In genomic region chr2:231764124-231764523, GRCh38 we compare ENCODE assay signal across 3 cellular contexts.
A peak's percentile ranks its signal among the peaks of the same experiment; 100 is the strongest.
TF ChIP-seq lines count a peak whose summit lies in the region.

No MANE protein-coding gene starts in this region.

TF ChIP-seq in WTC11, 78 proteins besides CTCF, POLR2A, EP300 and RAD21:
- no peak for TF ChIP-seq ZNF232 (CRISPR knock-in tag; IDR thresholded peaks at IDR 0.05)
- TF ChIP-seq ZNF121 (CRISPR knock-in tag; IDR thresholded peaks at IDR 0.05) = peak; percentile 61; the same call in 1 of the 2 replicates
- TF ChIP-seq, protein P1, sequence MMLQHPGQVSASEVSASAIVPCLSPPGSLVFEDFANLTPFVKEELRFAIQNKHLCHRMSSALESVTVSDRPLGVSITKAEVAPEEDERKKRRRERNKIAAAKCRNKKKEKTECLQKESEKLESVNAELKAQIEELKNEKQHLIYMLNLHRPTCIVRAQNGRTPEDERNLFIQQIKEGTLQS (CRISPR knock-in tag; conservative IDR thresholded peaks at IDR 0.05) = no peak

TF ChIP-seq in endothelial cell of umbilical vein, 7 proteins besides CTCF, POLR2A, EP300 and RAD21:
- TF ChIP-seq FOS (IDR thresholded peaks at IDR 0.05; ENCODE audit: borderline replicate concordance, insufficient read depth, low read length) (no peak), JUN (IDR thresholded peaks at IDR 0.05; ENCODE audit: borderline replicate concordance, insufficient read depth, insufficient read length, low read depth) (no peak), MAX (IDR thresholded peaks at IDR 0.05; ENCODE audit: insufficient read depth, insufficient read length) (no peak), GATA2 (IDR thresholded peaks at IDR 0.05; ENCODE audit: insufficient read depth, insufficient read length, low read depth, low read length) (no peak), POLR2AphosphoS5 (IDR thresholded peaks at IDR 0.05; ENCODE audit: insufficient read depth, low read depth, low read length) (no peak)

TF ChIP-seq in GM23338, 12 proteins besides CTCF, POLR2A, EP300 and RAD21:
- no peak for TF ChIP-seq JUNB (IDR thresholded peaks at IDR 0.05; ENCODE audit: unreplicated experiment)
- TF ChIP-seq, protein P2, sequence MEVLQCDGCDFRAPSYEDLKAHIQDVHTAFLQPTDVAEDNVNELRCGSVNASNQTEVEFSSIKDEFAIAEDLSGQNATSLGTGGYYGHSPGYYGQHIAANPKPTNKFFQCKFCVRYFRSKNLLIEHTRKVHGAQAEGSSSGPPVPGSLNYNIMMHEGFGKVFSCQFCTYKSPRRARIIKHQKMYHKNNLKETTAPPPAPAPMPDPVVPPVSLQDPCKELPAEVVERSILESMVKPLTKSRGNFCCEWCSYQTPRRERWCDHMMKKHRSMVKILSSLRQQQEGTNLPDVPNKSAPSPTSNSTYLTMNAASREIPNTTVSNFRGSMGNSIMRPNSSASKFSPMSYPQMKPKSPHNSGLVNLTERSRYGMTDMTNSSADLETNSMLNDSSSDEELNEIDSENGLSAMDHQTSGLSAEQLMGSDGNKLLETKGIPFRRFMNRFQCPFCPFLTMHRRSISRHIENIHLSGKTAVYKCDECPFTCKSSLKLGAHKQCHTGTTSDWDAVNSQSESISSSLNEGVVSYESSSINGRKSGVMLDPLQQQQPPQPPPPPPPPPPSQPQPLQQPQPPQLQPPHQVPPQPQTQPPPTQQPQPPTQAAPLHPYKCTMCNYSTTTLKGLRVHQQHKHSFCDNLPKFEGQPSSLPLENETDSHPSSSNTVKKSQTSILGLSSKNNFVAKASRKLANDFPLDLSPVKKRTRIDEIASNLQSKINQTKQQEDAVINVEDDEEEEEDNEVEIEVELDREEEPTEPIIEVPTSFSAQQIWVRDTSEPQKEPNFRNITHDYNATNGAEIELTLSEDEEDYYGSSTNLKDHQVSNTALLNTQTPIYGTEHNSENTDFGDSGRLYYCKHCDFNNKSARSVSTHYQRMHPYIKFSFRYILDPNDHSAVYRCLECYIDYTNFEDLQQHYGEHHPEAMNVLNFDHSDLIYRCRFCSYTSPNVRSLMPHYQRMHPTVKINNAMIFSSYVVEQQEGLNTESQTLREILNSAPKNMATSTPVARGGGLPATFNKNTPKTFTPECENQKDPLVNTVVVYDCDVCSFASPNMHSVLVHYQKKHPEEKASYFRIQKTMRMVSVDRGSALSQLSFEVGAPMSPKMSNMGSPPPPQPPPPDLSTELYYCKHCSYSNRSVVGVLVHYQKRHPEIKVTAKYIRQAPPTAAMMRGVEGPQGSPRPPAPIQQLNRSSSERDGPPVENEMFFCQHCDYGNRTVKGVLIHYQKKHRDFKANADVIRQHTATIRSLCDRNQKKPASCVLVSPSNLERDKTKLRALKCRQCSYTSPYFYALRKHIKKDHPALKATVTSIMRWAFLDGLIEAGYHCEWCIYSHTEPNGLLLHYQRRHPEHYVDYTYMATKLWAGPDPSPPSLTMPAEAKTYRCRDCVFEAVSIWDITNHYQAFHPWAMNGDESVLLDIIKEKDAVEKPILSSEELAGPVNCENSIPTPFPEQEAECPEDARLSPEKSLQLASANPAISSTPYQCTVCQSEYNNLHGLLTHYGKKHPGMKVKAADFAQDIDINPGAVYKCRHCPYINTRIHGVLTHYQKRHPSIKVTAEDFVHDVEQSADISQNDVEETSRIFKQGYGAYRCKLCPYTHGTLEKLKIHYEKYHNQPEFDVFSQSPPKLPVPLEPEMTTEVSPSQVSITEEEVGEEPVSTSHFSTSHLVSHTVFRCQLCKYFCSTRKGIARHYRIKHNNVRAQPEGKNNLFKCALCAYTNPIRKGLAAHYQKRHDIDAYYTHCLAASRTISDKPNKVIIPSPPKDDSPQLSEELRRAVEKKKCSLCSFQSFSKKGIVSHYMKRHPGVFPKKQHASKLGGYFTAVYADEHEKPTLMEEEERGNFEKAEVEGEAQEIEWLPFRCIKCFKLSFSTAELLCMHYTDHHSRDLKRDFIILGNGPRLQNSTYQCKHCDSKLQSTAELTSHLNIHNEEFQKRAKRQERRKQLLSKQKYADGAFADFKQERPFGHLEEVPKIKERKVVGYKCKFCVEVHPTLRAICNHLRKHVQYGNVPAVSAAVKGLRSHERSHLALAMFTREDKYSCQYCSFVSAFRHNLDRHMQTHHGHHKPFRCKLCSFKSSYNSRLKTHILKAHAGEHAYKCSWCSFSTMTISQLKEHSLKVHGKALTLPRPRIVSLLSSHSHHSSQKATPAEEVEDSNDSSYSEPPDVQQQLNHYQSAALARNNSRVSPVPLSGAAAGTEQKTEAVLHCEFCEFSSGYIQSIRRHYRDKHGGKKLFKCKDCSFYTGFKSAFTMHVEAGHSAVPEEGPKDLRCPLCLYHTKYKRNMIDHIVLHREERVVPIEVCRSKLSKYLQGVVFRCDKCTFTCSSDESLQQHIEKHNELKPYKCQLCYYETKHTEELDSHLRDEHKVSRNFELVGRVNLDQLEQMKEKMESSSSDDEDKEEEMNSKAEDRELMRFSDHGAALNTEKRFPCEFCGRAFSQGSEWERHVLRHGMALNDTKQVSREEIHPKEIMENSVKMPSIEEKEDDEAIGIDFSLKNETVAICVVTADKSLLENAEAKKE (CRISPR knock-in tag; IDR thresholded peaks at IDR 0.05) = no peak
- no peak for TF ChIP-seq NANOG (IDR thresholded peaks at IDR 0.05; ENCODE audit: borderline replicate concordance)
- no peak for TF ChIP-seq CREB1 (CRISPR knock-in tag; IDR thresholded peaks at IDR 0.05; ENCODE audit: low read depth)
- no peak for TF ChIP-seq STAT1 (IDR thresholded peaks at IDR 0.05; ENCODE audit: unreplicated experiment)
- TF ChIP-seq EZH2phosphoT487 (IDR thresholded peaks at IDR 0.05; ENCODE audit: unreplicated experiment) = no peak
- no peak for TF ChIP-seq ZNF114 (CRISPR knock-in tag; IDR thresholded peaks at IDR 0.05)
- TF ChIP-seq, protein P3, sequence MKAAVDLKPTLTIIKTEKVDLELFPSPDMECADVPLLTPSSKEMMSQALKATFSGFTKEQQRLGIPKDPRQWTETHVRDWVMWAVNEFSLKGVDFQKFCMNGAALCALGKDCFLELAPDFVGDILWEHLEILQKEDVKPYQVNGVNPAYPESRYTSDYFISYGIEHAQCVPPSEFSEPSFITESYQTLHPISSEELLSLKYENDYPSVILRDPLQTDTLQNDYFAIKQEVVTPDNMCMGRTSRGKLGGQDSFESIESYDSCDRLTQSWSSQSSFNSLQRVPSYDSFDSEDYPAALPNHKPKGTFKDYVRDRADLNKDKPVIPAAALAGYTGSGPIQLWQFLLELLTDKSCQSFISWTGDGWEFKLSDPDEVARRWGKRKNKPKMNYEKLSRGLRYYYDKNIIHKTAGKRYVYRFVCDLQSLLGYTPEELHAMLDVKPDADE (IDR thresholded peaks at IDR 0.05) = no peak
- TF ChIP-seq ZNF331 (CRISPR knock-in tag; IDR thresholded peaks at IDR 0.05; ENCODE audit: low read depth) = no peak
- no peak for TF ChIP-seq REST (IDR thresholded peaks at IDR 0.05; ENCODE audit: unreplicated experiment)
- TF ChIP-seq POLR2AphosphoS5 (IDR thresholded peaks at IDR 0.05; ENCODE audit: low read depth) = no peak
